In genomic region chr4:39526810-39527295, GRCh38 we compare ENCODE assay signal across 8 cellular contexts. TPM values are rescaled to one million over a fixed set of nuclear protein-coding genes. Genes with fewer than 3 reads are reported as not detected.
DNase-seq lines count a peak whose midpoint lies in the region; ATAC-seq and TF ChIP-seq lines count a peak whose summit lies in the region.

No MANE protein-coding gene starts in this region.

- no peaks in the 10 kb centered on the region for H3K27me3 Mint-ChIP-seq in osteocyte (ENCODE audit: unreplicated experiment)

- H3K4me3 Mint-ChIP-seq in osteocyte (ENCODE audit: unreplicated experiment) = peak overlapping the region; percentile 98

- peaks cover 17% of the 10 kb centered on the region for H3K36me3 Mint-ChIP-seq in osteocyte (ENCODE audit: unreplicated experiment)

- H3K9me3 Mint-ChIP-seq in osteocyte (ENCODE audit: unreplicated experiment) = peaks cover 11% of the 10 kb centered on the region

- H3K27ac Mint-ChIP-seq in osteocyte (ENCODE audit: unreplicated experiment) = peak overlapping the region; percentile 98

- DNase-seq in GM12864 (ENCODE audit: low read depth) = no peak
- no peak for DNase-seq in epithelial cell of proximal tubule (ENCODE audit: low read depth)
- DNase-seq in osteocyte (ENCODE audit: extremely low spot score, unreplicated experiment) = no peak
- no peak for DNase-seq in NCI-H146 treated with DMSO at 0.1 percent for 48 hours (lab: John Stamatoyannopoulos, UW; ENCODE audit: unreplicated experiment)
- DNase-seq in NCI-H2107 treated with DMSO at 0.1 percent for 48 hours (lab: John Stamatoyannopoulos, UW; ENCODE audit: unreplicated experiment) = no peak
- DNase-seq in NCI-H82 (lab: John Stamatoyannopoulos, UW) = no peak

- peaks cover 52% of the 10 kb centered on the region for H3K4me1 Mint-ChIP-seq in osteocyte (ENCODE audit: unreplicated experiment)

- ATAC-seq in HG02678 (IDR thresholded peaks at IDR 0.05; ENCODE audit: unreplicated experiment) = peak; percentile 22

- H3K4me3 ChIP-seq in GM12864 (ENCODE audit: low read depth, low read length) = peak overlapping the region; percentile 95
- peak overlapping the region; percentile 73 for H3K4me3 ChIP-seq in WI38 (ENCODE audit: low read depth, low read length)
- H3K4me3 ChIP-seq in epithelial cell of proximal tubule (ENCODE audit: low read depth, low read length) = peak overlapping the region; percentile 81

- TF ChIP-seq CTCF in GM12864 (IDR thresholded peaks at IDR 0.05; ENCODE audit: low read depth, low read length, missing control alignments) (no peak), WI38 (IDR thresholded peaks at IDR 0.05; ENCODE audit: low read depth, low read length) (no peak), epithelial cell of proximal tubule (conservative IDR thresholded peaks at IDR 0.05; ENCODE audit: low read depth, low read length) (no peak), osteocyte (IDR thresholded peaks at IDR 0.05) (no peak)

RNA-seq across cellular contexts. Expression of gene UGDH, which starts 0.4 kb away (rescaled TPM):
- total RNA-seq in epithelial cell of proximal tubule (60.9 and 97.4 TPM in 2 replicates), osteocyte (192 and 200 TPM in 2 replicates)
